ENCODE assay signal across 9 cellular contexts in the genomic region with DNA sequence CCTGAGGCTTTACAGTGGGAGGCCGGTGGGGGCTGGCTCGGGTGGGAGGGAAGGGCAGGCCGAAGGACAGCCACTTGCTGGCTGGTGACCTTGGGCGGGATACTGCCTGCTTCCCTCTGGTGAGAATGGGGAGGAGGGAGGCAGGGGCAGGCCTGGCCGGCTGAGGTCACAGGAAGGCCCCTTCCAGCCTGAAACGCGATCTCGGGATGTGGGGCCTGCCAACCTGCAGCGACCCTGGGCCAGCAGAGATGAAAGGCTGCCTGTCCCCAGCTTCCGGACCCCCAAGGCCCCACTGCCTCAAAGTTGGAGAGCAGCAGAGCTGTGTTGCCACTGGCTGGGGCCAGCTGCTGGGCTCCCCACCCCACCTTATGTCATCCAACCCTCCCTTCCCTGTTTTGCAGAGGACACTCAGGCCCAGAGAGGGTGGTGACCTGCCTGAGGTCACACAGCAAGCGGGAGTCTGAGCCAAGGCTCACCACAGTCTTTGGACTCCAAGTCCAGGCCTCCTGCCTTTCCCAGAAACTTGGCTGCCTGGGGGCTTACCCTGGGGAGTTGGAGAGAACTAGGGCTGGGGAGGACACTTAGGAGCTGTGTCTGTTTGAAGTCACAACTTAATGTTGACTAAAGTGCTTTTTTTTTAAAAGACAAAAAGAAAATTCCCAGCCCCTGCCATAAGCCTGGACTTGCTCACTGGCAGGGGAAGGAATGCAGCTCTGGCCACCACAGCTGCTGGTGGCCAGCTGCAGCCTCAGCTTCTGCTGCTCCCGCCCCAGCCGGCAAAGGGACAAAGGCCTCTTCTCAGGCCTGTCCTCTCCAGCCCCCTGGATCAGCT. TPM values are rescaled to one million over a fixed set of nuclear protein-coding genes. Genes with fewer than 3 reads are reported as not detected.
DNase-seq lines count a peak whose midpoint lies in the region; TF ChIP-seq lines count a peak whose summit lies in the region.
"Had no signal": no experiment of that assay in that cellular context is flagged by ENCODE, and none has a peak within 500 bp of the region (broad histone marks: within the 10 kb centered on the region; RNA-seq: fewer than 3 reads in every experiment).

No MANE protein-coding gene starts in this region.

- H3K27ac ChIP-seq in muscle layer of colon (ENCODE audit: low read depth, low read length): peak overlapping the region; percentile 94
- H3K27ac ChIP-seq: 22Rv1 had no signal

- H3K9me3 ChIP-seq in muscle layer of colon (ENCODE audit: low read length): no peaks in the 10 kb centered on the region

- H3K36me3 ChIP-seq in muscle layer of colon (ENCODE audit: insufficient read depth, low read length): no peaks in the 10 kb centered on the region

- TF ChIP-seq CTCF in fibroblast of the aortic adventitia (IDR thresholded peaks at IDR 0.05; ENCODE audit: insufficient read depth, low read length): no peak

- DNase-seq in DMS 273 (lab: John Stamatoyannopoulos, UW; ENCODE audit: unreplicated experiment) (peak; percentile 78), DMS 273 treated with DMSO at 0.1 percent for 48 hours (lab: John Stamatoyannopoulos, UW) (no peak), fibroblast of the aortic adventitia (ENCODE audit: low read depth) (peak; percentile 57), ureter (ENCODE audit: low spot score) (peak; percentile 72), RPMI8226 (no peak), GF-D8 (lab: John Stamatoyannopoulos, UW) (no peak)
- DNase-seq in stimulated activated CD4-positive, alpha-beta T cell treated with anti-CD3 and anti-CD28 coated beads, Interleukin-4, amount 100 ng/mL, for 1 hour: no peak

- peaks cover 21% of the 10 kb centered on the region for H3K4me1 ChIP-seq in muscle layer of colon (ENCODE audit: insufficient read depth, low read length)

- no peak overlapping the region for H3K4me3 ChIP-seq in fibroblast of the aortic adventitia (ENCODE audit: low read depth, low read length)
- H3K4me3 ChIP-seq in muscle layer of colon (ENCODE audit: low read depth in 1 of 2, low read length in 2 of 2): no peak overlapping the region

- H3K9ac ChIP-seq in muscle layer of colon (ENCODE audit: low read length): peak overlapping the region; percentile 42

- no peaks in the 10 kb centered on the region for H3K27me3 ChIP-seq in muscle layer of colon (ENCODE audit: control insufficient read depth in 1 of 2, insufficient read depth in 2 of 2, low read length in 2 of 2)

RNA-seq across cellular contexts. Expression of a gene that starts 14.8 kb away (rescaled TPM):
- total RNA-seq in fibroblast of the aortic adventitia (ENCODE audit: low replicate concordance): 33.0 and 37.9 TPM in 2 replicates
- total RNA-seq in ureter: 141 TPM

Comparison
In these comparisons a context has a peak if more than half of its experiments do, and no peak if none do; other contexts are left out.
1. DNase-seq: peak in DMS 273 (single experiment), fibroblast of the aortic adventitia (single experiment) and ureter (single experiment); none in DMS 273 treated with DMSO at 0.1 percent for 48 hours (single experiment), stimulated activated CD4-positive, alpha-beta T cell treated with anti-CD3 and anti-CD28 coated beads, Interleukin-4, amount 100 ng/mL, for 1 hour (single experiment), RPMI8226 (single experiment) and GF-D8 (single experiment).